Comparison of ENCODE assay signal across 2 cellular contexts in genomic region chr4:68176500-68176899, GRCh38.
TF ChIP-seq lines count a peak whose summit lies in the region.

No MANE protein-coding gene starts in this region.

TF ChIP-seq in SK-N-SH treated with all-trans-retinoic acid at 6 μM for 48 hours, 23 proteins besides CTCF, POLR2A, EP300 and RAD21:
- TF ChIP-seq TSHZ2 (CRISPR knock-in tag; IDR thresholded peaks at IDR 0.05) (no peak), BACH2 (CRISPR knock-in tag; IDR thresholded peaks at IDR 0.05; ENCODE audit: borderline replicate concordance) (no peak), OSR1 (CRISPR knock-in tag; IDR thresholded peaks at IDR 0.05) (no peak), CSRNP3 (CRISPR knock-in tag; IDR thresholded peaks at IDR 0.05) (no peak), GLIS3 (CRISPR knock-in tag; IDR thresholded peaks at IDR 0.05) (no peak), PPARA (CRISPR knock-in tag; IDR thresholded peaks at IDR 0.05; ENCODE audit: borderline replicate concordance) (no peak), CSDC2 (CRISPR knock-in tag; IDR thresholded peaks at IDR 0.05) (no peak), ZNF8 (CRISPR knock-in tag; IDR thresholded peaks at IDR 0.05) (no peak), ESRRG (CRISPR knock-in tag; IDR thresholded peaks at IDR 0.05) (no peak), PATZ1 (CRISPR knock-in tag; IDR thresholded peaks at IDR 0.05; ENCODE audit: borderline replicate concordance) (no peak), ZC3H10 (CRISPR knock-in tag; IDR thresholded peaks at IDR 0.05) (no peak), ZFP3 (CRISPR knock-in tag; IDR thresholded peaks at IDR 0.05) (no peak), SNAI2 (CRISPR knock-in tag; IDR thresholded peaks at IDR 0.05) (no peak), RARB (CRISPR knock-in tag; IDR thresholded peaks at IDR 0.05) (no peak), ISL1 (CRISPR knock-in tag; IDR thresholded peaks at IDR 0.05) (no peak), ARNTL (CRISPR knock-in tag; IDR thresholded peaks at IDR 0.05; ENCODE audit: borderline replicate concordance, low read depth) (no peak), TCF4 (CRISPR knock-in tag; IDR thresholded peaks at IDR 0.05; ENCODE audit: borderline replicate concordance) (no peak), CREB5 (CRISPR knock-in tag; IDR thresholded peaks at IDR 0.05; ENCODE audit: low read depth) (no peak)

TF ChIP-seq in SK-N-SH, 30 proteins besides CTCF, POLR2A, EP300 and RAD21 (continued from another document):
- TF ChIP-seq NFIC (IDR thresholded peaks at IDR 0.05; ENCODE audit: borderline replicate concordance) (no peak), ZBTB33 (IDR thresholded peaks at IDR 0.05; ENCODE audit: borderline replicate concordance, low read depth) (no peak), TEAD4 (IDR thresholded peaks at IDR 0.05; ENCODE audit: borderline replicate concordance, insufficient read depth) (no peak), USF2 (IDR thresholded peaks at IDR 0.05; ENCODE audit: borderline replicate concordance, low read depth, low read length) (no peak), TAF1 (IDR thresholded peaks at IDR 0.05; ENCODE audit: borderline replicate concordance, low read depth, low read length) (no peak), RXRA (IDR thresholded peaks at IDR 0.05; ENCODE audit: borderline replicate concordance, low read depth) (no peak), RCOR1 (IDR thresholded peaks at IDR 0.05; ENCODE audit: low read length) (no peak), USF1 (IDR thresholded peaks at IDR 0.05; ENCODE audit: borderline replicate concordance, low read depth) (no peak)
